22 cellular contexts compared by ENCODE assay signal in the genomic region with DNA sequence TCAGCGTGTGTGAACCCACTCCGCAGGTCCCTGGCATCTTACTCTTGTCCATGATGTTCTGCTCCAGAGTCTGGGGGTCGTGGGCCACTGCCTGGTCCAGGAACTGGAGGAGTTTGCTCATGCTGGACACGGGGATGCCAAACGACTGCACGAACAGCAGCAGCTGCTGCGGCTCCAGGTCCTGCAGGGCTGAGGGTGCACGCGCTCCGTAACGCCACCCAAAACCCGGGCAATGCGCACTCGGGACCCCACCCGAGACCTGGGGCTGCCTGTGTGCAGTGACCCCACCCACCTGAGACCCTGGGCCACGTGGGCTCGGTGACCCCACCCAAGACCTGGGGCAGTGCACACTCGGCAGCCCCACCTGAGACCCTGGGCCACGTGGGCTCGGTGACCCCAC. TPM values are rescaled to one million over a fixed set of nuclear protein-coding genes. Genes with fewer than 3 reads are reported as not detected.
A peak's percentile ranks its signal among the peaks of the same experiment; 100 is the strongest.
DNase-seq lines count a peak whose midpoint lies in the region; ATAC-seq, FAIRE-seq and TF ChIP-seq lines count a peak whose summit lies in the region.
"Had no signal": no experiment of that assay in that cellular context is flagged by ENCODE, and none has a peak within 500 bp of the region (broad histone marks: within the 10 kb centered on the region; RNA-seq: fewer than 3 reads in every experiment).

No MANE protein-coding gene starts in this region.

- H3K14ac ChIP-seq in neuronal stem cell (ENCODE audit: low read length), result peak overlapping the region; percentile 38

- DNase-seq in HepG2 (ENCODE audit: low spot score), result no peak
- no peak for DNase-seq in right lobe of liver
- no peak for DNase-seq in neuronal stem cell (ENCODE audit: low spot score)
- DNase-seq in activated CD4-positive, alpha-beta T cell treated with anti-CD3 and anti-CD28 coated beads for 36 hours, result no peak
- no peak for DNase-seq in NOMO-1 (lab: John Stamatoyannopoulos, UW; ENCODE audit: unreplicated experiment in 2 of 2)
- DNase-seq: Caco-2; CD4-positive, CD25-positive, alpha-beta regulatory T cell; CD8-positive, alpha-beta T cell; DMS 273 treated with DMSO at 0.1 percent for 48 hours; DMS79; EL; GDM1; HFFc6 had no signal

- H3K9me3 ChIP-seq in HepG2 (ENCODE audit: low read length) (no peaks in the 10 kb centered on the region), right lobe of liver (no peaks in the 10 kb centered on the region), neuronal stem cell (replicated peaks in 1 of 2; ENCODE audit: control insufficient read depth in 2 of 2, insufficient read depth in 1 of 2, low read depth in 1 of 2, low read length in 2 of 2) (no peaks in the 10 kb centered on the region)
- H3K9me3 ChIP-seq: BLaER1, Caco-2, HAP-1 had no signal

- peaks cover 22 to 23% of the 10 kb centered on the region in 2 experiments; a peak in 4 of 5 replicates for H3K36me3 ChIP-seq in HepG2 (replicated peaks in 1 of 2; ENCODE audit: control insufficient read depth in 1 of 2, insufficient read depth in 2 of 2, low read length in 2 of 2)
- H3K36me3 ChIP-seq in right lobe of liver, result peaks cover 0 to 50% (median 8%) of the 10 kb centered on the region in 4 donors
- peaks cover 47 to 94% of the 10 kb centered on the region in 2 donors for H3K36me3 ChIP-seq in neuronal stem cell (replicated peaks in 1 of 2; ENCODE audit: control insufficient read depth in 2 of 2, insufficient read depth in 2 of 2, low read length in 2 of 2)

- H3K4me2 ChIP-seq in HepG2 (ENCODE audit: low read depth, low read length), result no peak overlapping the region
- H3K4me2 ChIP-seq in neuronal stem cell (ENCODE audit: insufficient read depth, low read length, poor library complexity, severe bottlenecking), result no peak overlapping the region
- H3K4me2 ChIP-seq: BLaER1, GM23338 had no signal

- no peak for TF ChIP-seq CTCF in HepG2 (CRISPR knock-in tag; IDR thresholded peaks at IDR 0.05)
- TF ChIP-seq CTCF in right lobe of liver (IDR thresholded peaks at IDR 0.05), result no peak

- no peaks in the 10 kb centered on the region for H3K27me3 Mint-ChIP-seq in activated CD4-positive, alpha-beta T cell treated with anti-CD3 and anti-CD28 coated beads for 36 hours
- H3K27me3 Mint-ChIP-seq: B cell; CD4-positive, CD25-positive, alpha-beta regulatory T cell had no signal

- POLR2A ChIA-PET in HepG2 (lab: Yijun Ruan, JAX), result no interaction called here
- POLR2A ChIA-PET in activated CD4-positive, alpha-beta T cell treated with anti-CD3 and anti-CD28 coated beads for 36 hours (lab: Charles Lee), result no interaction called here

- no peak overlapping the region for H4K91ac ChIP-seq in neuronal stem cell (ENCODE audit: low read depth, low read length, poor library complexity)

- no peak overlapping the region for H3K23ac ChIP-seq in neuronal stem cell (ENCODE audit: low read depth, low read length, poor library complexity)

- H3K27me3 ChIP-seq in HepG2 (ENCODE audit: control insufficient read depth in 1 of 2, insufficient read depth in 2 of 2, low read length in 2 of 2) (no peaks in the 10 kb centered on the region), right lobe of liver (no peaks in the 10 kb centered on the region), neuronal stem cell (ENCODE audit: control insufficient read depth in 3 of 3, insufficient read depth in 3 of 3, low read depth in 1 of 3, low read length in 3 of 3) (no peaks in the 10 kb centered on the region)
- H3K27me3 ChIP-seq: BLaER1 had no signal

- H3K79me2 ChIP-seq in HepG2 (ENCODE audit: insufficient read depth, low read length), result no peaks in the 10 kb centered on the region

- FAIRE-seq in HepG2 (lab: Jason Lieb, UNC), result no peak
- FAIRE-seq: A204.1, GM12878, H54 had no signal

- no peak overlapping the region for H2AK5ac ChIP-seq in neuronal stem cell (ENCODE audit: low read depth, low read length)

- H4K8ac ChIP-seq in neuronal stem cell (ENCODE audit: low read depth, low read length), result no peak overlapping the region

- H2BK15ac ChIP-seq in neuronal stem cell (ENCODE audit: low read length), result no peak overlapping the region

- CTCF ChIA-PET in HepG2 (lab: Yijun Ruan, JAX; ENCODE audit: low intra/inter-chr PET ratio, low total read pairs), result no interaction called here
- CTCF ChIA-PET in activated CD4-positive, alpha-beta T cell treated with anti-CD3 and anti-CD28 coated beads for 36 hours (lab: Charles Lee), result no interaction called here

- H3K4me1 ChIP-seq in HepG2 (ENCODE audit: insufficient read depth, low read length) (no peaks in the 10 kb centered on the region), right lobe of liver (no peaks in the 10 kb centered on the region), neuronal stem cell (ENCODE audit: control insufficient read depth in 2 of 2, insufficient read depth in 1 of 2, low read depth in 1 of 2, low read length in 2 of 2) (no peaks in the 10 kb centered on the region)
- H3K4me1 ChIP-seq: BLaER1, Caco-2, HAP-1 had no signal

- no peak overlapping the region for H3K27ac ChIP-seq in HepG2 (ENCODE audit: extremely low read length, insufficient read depth, low read length)
- H3K27ac ChIP-seq in right lobe of liver, result no peak overlapping the region
- no peak overlapping the region for H3K27ac ChIP-seq in neuronal stem cell (replicated peaks; ENCODE audit: low read length)
- H3K27ac ChIP-seq: 22Rv1, BLaER1, C4-2B had no signal

- H3K4me3 Mint-ChIP-seq in activated CD4-positive, alpha-beta T cell treated with anti-CD3 and anti-CD28 coated beads for 36 hours, result no peak overlapping the region
- H3K4me3 Mint-ChIP-seq: B cell; CD8-positive, alpha-beta T cell; GM23338; HFFc6 had no signal

- ATAC-seq in HepG2, result no peak
- ATAC-seq in right lobe of liver, result no peak
- ATAC-seq in activated CD4-positive, alpha-beta T cell treated with anti-CD3 and anti-CD28 coated beads for 36 hours, result no peak
- ATAC-seq: CD8-positive, alpha-beta T cell; GM12878 had no signal

- in situ Hi-C loops in HepG2 (cut with HindIII; ENCODE audit: extremely low pct_ligation_motif_present, low pct_unique_long_range_greater_than_20kb), result no loop called here

- H3K4me1 Mint-ChIP-seq in activated CD4-positive, alpha-beta T cell treated with anti-CD3 and anti-CD28 coated beads for 36 hours, result no peaks in the 10 kb centered on the region
- H3K4me1 Mint-ChIP-seq: B cell; CD4-positive, CD25-positive, alpha-beta regulatory T cell; GM23338 had no signal

- H4K20me1 ChIP-seq in HepG2 (ENCODE audit: insufficient read depth, low read length), result no peaks in the 10 kb centered on the region

- H2BK12ac ChIP-seq in neuronal stem cell (ENCODE audit: low read length), result no peak overlapping the region

- TF ChIP-seq RAD21 in HepG2 (CRISPR knock-in tag; IDR thresholded peaks at IDR 0.05), result no peak

- TF ChIP-seq POLR2A in HepG2 (IDR thresholded peaks at IDR 0.05; ENCODE audit: insufficient read depth in 1 of 2, low read depth in 2 of 2, low read length in 2 of 2) (no peak), right lobe of liver (IDR thresholded peaks at IDR 0.05) (no peak)

- H3K4me3 ChIP-seq in HepG2 (replicated peaks in 1 of 3; ENCODE audit: insufficient read depth in 1 of 3, low read depth in 2 of 3, low read length in 3 of 3) (no peak overlapping the region), right lobe of liver (no peak overlapping the region), neuronal stem cell (ENCODE audit: low read length in 2 of 2) (no peak overlapping the region)
- H3K4me3 ChIP-seq: BLaER1, GM12878, GM23338, HAP-1 had no signal

- no peak overlapping the region for H3K18ac ChIP-seq in neuronal stem cell (ENCODE audit: low read length)

- peaks cover 4% of the 10 kb centered on the region for H3K79me1 ChIP-seq in neuronal stem cell (ENCODE audit: low read depth, low read length)

- 93% methylated on average over 6 of the region's 20 CpGs for WGBS in HepG2 (ENCODE audit: low lambda C conversion rate)
- no CpG with 5 or more reads among the region's 20 CpGs for WGBS in right lobe of liver (ENCODE audit: insufficient coverage, low coverage, low lambda C conversion rate, missing lambda C conversion rate)
- no CpG with 5 or more reads among the region's 20 CpGs for WGBS in neuronal stem cell (ENCODE audit: extremely low coverage in 2 of 2, insufficient read length in 2 of 2, insufficient replicate concordance in 1 of 2), 2 donors

- no peak overlapping the region for H2BK5ac ChIP-seq in neuronal stem cell (ENCODE audit: low read length)

- intact Hi-C loops in HepG2 (cut with micrococcal nuclease; ENCODE audit: unreplicated experiment), result no loop called here
- intact Hi-C loops in right lobe of liver (cut with DNase I), result no loop called here
- intact Hi-C loops in activated CD4-positive, alpha-beta T cell treated with anti-CD3 and anti-CD28 coated beads for 36 hours (cut with DNase I, micrococcal nuclease), result no loop called here

- H3K27ac Mint-ChIP-seq in activated CD4-positive, alpha-beta T cell treated with anti-CD3 and anti-CD28 coated beads for 36 hours, result no peak overlapping the region
- H3K27ac Mint-ChIP-seq: B cell; CD4-positive, CD25-positive, alpha-beta regulatory T cell; CD8-positive, alpha-beta T cell; GM23338; HFFc6 had no signal

- no peak overlapping the region for H2BK120ac ChIP-seq in neuronal stem cell (ENCODE audit: low read depth, low read length)

- H2AFZ ChIP-seq in HepG2 (ENCODE audit: low read length) (no peak overlapping the region), neuronal stem cell (ENCODE audit: low read length) (no peak overlapping the region)
- H2AFZ ChIP-seq: GM23338 had no signal

- TF ChIP-seq EP300 in HepG2 (IDR thresholded peaks at IDR 0.05; ENCODE audit: low read depth in 2 of 2, low read length in 2 of 2) (no peak), HepG2 (CRISPR knock-in tag; IDR thresholded peaks at IDR 0.05; ENCODE audit: borderline replicate concordance) (no peak)

- H3K36me3 Mint-ChIP-seq in activated CD4-positive, alpha-beta T cell treated with anti-CD3 and anti-CD28 coated beads for 36 hours (ENCODE audit: low read depth), result peaks cover 9% of the 10 kb centered on the region

- no peak overlapping the region for H3K9ac ChIP-seq in HepG2 (ENCODE audit: insufficient read depth, low read depth, low read length)
- no peak overlapping the region for H3K9ac ChIP-seq in neuronal stem cell (ENCODE audit: low read depth, low read length, poor library complexity)
- H3K9ac ChIP-seq: BLaER1 had no signal

- no TSS peak for BruUV-seq in HepG2 (replicated peaks; lab: Mats Ljungman, UMichigan)

- H3K4ac ChIP-seq in neuronal stem cell (ENCODE audit: low read length), result no peak overlapping the region

- H3K9me3 Mint-ChIP-seq in activated CD4-positive, alpha-beta T cell treated with anti-CD3 and anti-CD28 coated beads for 36 hours (ENCODE audit: low read depth), result no peaks in the 10 kb centered on the region
- H3K9me3 Mint-ChIP-seq: CD4-positive, CD25-positive, alpha-beta regulatory T cell; CD8-positive, alpha-beta T cell; GM23338; HFFc6 had no signal

RNA-seq across cellular contexts. Expression of a gene that starts 22.0 kb away (rescaled TPM):
- total RNA-seq in HepG2 (2016; rRNA removed; fragmentation: Illumina TruSeq; extraction: Trizol) (1.8 and 5.8 TPM in 2 replicates), right lobe of liver (10 to 100 TPM in 5 of 6 experiments, 1 to 10 TPM in 1; 8.2 to 23.8 (median 13.6) TPM)
- 5.5 and 6.3 TPM in 2 replicates for total RNA-seq in HepG2 (2016; cell fraction: cytosol; rRNA removed; fragmentation: Illumina TruSeq; extraction: Trizol; ENCODE audit: low read depth)
- total RNA-seq in HepG2 (2016; cell fraction: insoluble cytoplasmic fraction; rRNA removed; fragmentation: Illumina TruSeq; extraction: Trizol), result 2.1 and 6.3 TPM in 2 replicates
- 2.9 and 3.0 TPM in 2 replicates for total RNA-seq in HepG2 (2016; cell fraction: membrane; rRNA removed; fragmentation: Illumina TruSeq; extraction: Trizol)
- 7.9 and 10.2 TPM in 2 replicates for total RNA-seq in HepG2 (2016; cell fraction: nucleus; rRNA removed; fragmentation: Illumina TruSeq; extraction: Trizol)
- polyA plus RNA-seq in HepG2 (2011; rRNA removed), result 12.4 and 15.0 TPM in 2 replicates
- 2.3 and 4.4 TPM in 2 replicates for polyA plus RNA-seq in HepG2 (2011; cell fraction: cytosol; rRNA removed)
- polyA plus RNA-seq in HepG2 (2011; cell fraction: nucleus; rRNA removed), result 231 and 294 TPM in 2 replicates
- polyA plus RNA-seq in HepG2 (2012), result 5.9 and 10.1 TPM in 2 replicates
- polyA plus RNA-seq in HepG2 (2016; cell fraction: cytosol; fragmentation: Illumina TruSeq; extraction: Trizol; ENCODE audit: low read depth), result 1.1 and 1.7 TPM in 2 replicates
- polyA plus RNA-seq in HepG2 (2016; cell fraction: insoluble cytoplasmic fraction; fragmentation: Illumina TruSeq; extraction: Trizol; ENCODE audit: low read depth), result 1.9 and 2.3 TPM in 2 replicates
- polyA plus RNA-seq in HepG2 (2016; cell fraction: membrane; fragmentation: Illumina TruSeq; extraction: Trizol; ENCODE audit: low read depth), result 1.3 and 1.7 TPM in 2 replicates
- polyA plus RNA-seq in HepG2 (2016; cell fraction: nucleus; fragmentation: Illumina TruSeq; extraction: Trizol; ENCODE audit: insufficient read depth, low read depth), result 32.1 and 32.9 TPM in 2 replicates
- polyA minus RNA-seq in HepG2 (2011; rRNA and poly(A)+ RNA removed; ENCODE audit: low replicate concordance), result 17.6 and 22.4 TPM in 2 replicates
- 2.2 and 2.5 TPM in 2 replicates for polyA minus RNA-seq in HepG2 (2011; cell fraction: cytosol; rRNA and poly(A)+ RNA removed)
- polyA minus RNA-seq in HepG2 (2011; cell fraction: nucleus; rRNA and poly(A)+ RNA removed), result 26.2 and 30.8 TPM in 2 replicates
- polyA plus RNA-seq in neuronal stem cell (2013, experiment 1 of 2), result 9.4 TPM
- 10.1 TPM for polyA plus RNA-seq in neuronal stem cell (2013, experiment 2 of 2)
- total RNA-seq in activated CD4-positive, alpha-beta T cell treated with anti-CD3 and anti-CD28 coated beads for 36 hours, result 1 to 10 TPM; 1.9 to 2.7 TPM

RNA-seq across cellular contexts. Expression of a gene that starts 22.9 kb away (rescaled TPM):
- total RNA-seq in HepG2 (2016; rRNA removed; fragmentation: Illumina TruSeq; extraction: Trizol) (17.3 and 29.0 TPM in 2 replicates), right lobe of liver (10 to 100 TPM; 30.1 to 49.6 (median 41.2) TPM)
- total RNA-seq in HepG2 (2016; cell fraction: cytosol; rRNA removed; fragmentation: Illumina TruSeq; extraction: Trizol; ENCODE audit: low read depth), result 5.1 and 5.5 TPM in 2 replicates
- 10.4 and 29.7 TPM in 2 replicates for total RNA-seq in HepG2 (2016; cell fraction: insoluble cytoplasmic fraction; rRNA removed; fragmentation: Illumina TruSeq; extraction: Trizol)
- total RNA-seq in HepG2 (2016; cell fraction: membrane; rRNA removed; fragmentation: Illumina TruSeq; extraction: Trizol), result 7.6 and 9.1 TPM in 2 replicates
- 41.5 and 48.7 TPM in 2 replicates for total RNA-seq in HepG2 (2016; cell fraction: nucleus; rRNA removed; fragmentation: Illumina TruSeq; extraction: Trizol)
- polyA plus RNA-seq in HepG2 (2011; rRNA removed), result 13.7 and 18.2 TPM in 2 replicates
- 13.7 and 18.1 TPM in 2 replicates for polyA plus RNA-seq in HepG2 (2011; cell fraction: cytosol; rRNA removed)
- 167 and 254 TPM in 2 replicates for polyA plus RNA-seq in HepG2 (2011; cell fraction: nucleus; rRNA removed)
- polyA plus RNA-seq in HepG2 (2012), result 20.5 and 22.5 TPM in 2 replicates
- 3.9 and 4.3 TPM in 2 replicates for polyA plus RNA-seq in HepG2 (2016; cell fraction: cytosol; fragmentation: Illumina TruSeq; extraction: Trizol; ENCODE audit: low read depth)
- 11.9 and 26.2 TPM in 2 replicates for polyA plus RNA-seq in HepG2 (2016; cell fraction: insoluble cytoplasmic fraction; fragmentation: Illumina TruSeq; extraction: Trizol; ENCODE audit: low read depth)
- polyA plus RNA-seq in HepG2 (2016; cell fraction: membrane; fragmentation: Illumina TruSeq; extraction: Trizol; ENCODE audit: low read depth), result 6.0 and 6.1 TPM in 2 replicates
- polyA plus RNA-seq in HepG2 (2016; cell fraction: nucleus; fragmentation: Illumina TruSeq; extraction: Trizol; ENCODE audit: insufficient read depth, low read depth), result 118 and 123 TPM in 2 replicates
- 33.5 and 55.8 TPM in 2 replicates for polyA minus RNA-seq in HepG2 (2011; rRNA and poly(A)+ RNA removed; ENCODE audit: low replicate concordance)
- polyA minus RNA-seq in HepG2 (2011; cell fraction: cytosol; rRNA and poly(A)+ RNA removed), result 18.4 and 23.7 TPM in 2 replicates
- polyA minus RNA-seq in HepG2 (2011; cell fraction: nucleus; rRNA and poly(A)+ RNA removed), result 25.5 and 29.1 TPM in 2 replicates
- 25.3 TPM for polyA plus RNA-seq in neuronal stem cell (2013, experiment 1 of 2)
- polyA plus RNA-seq in neuronal stem cell (2013, experiment 2 of 2), result 24.4 TPM
- 10 to 100 TPM; 78.1 to 81.7 TPM for total RNA-seq in activated CD4-positive, alpha-beta T cell treated with anti-CD3 and anti-CD28 coated beads for 36 hours

RNA-seq across cellular contexts. Expression of a gene that starts 49.2 kb away (rescaled TPM):
- total RNA-seq in HepG2 (2016; rRNA removed; fragmentation: Illumina TruSeq; extraction: Trizol), result 9.2 and 10.4 TPM in 2 replicates
- 1.4 and 1.5 TPM in 2 replicates for total RNA-seq in HepG2 (2016; cell fraction: cytosol; rRNA removed; fragmentation: Illumina TruSeq; extraction: Trizol; ENCODE audit: low read depth)
- total RNA-seq in HepG2 (2016; cell fraction: insoluble cytoplasmic fraction; rRNA removed; fragmentation: Illumina TruSeq; extraction: Trizol), result 8.1 and 11.1 TPM in 2 replicates
- total RNA-seq in HepG2 (2016; cell fraction: membrane; rRNA removed; fragmentation: Illumina TruSeq; extraction: Trizol), result 4.0 and 4.6 TPM in 2 replicates
- 6.5 TPM in 2 replicates for total RNA-seq in HepG2 (2016; cell fraction: nucleus; rRNA removed; fragmentation: Illumina TruSeq; extraction: Trizol)
- 7.3 and 13.8 TPM in 2 replicates for polyA plus RNA-seq in HepG2 (2011; rRNA removed)
- polyA plus RNA-seq in HepG2 (2011; cell fraction: cytosol; rRNA removed), result 6.2 and 7.3 TPM in 2 replicates
- 63.2 and 72.7 TPM in 2 replicates for polyA plus RNA-seq in HepG2 (2011; cell fraction: nucleus; rRNA removed)
- polyA plus RNA-seq in HepG2 (2012), result 15.2 and 31.6 TPM in 2 replicates
- polyA plus RNA-seq in HepG2 (2016; cell fraction: cytosol; fragmentation: Illumina TruSeq; extraction: Trizol; ENCODE audit: low read depth), result 0.54 and 0.61 TPM in 2 replicates
- polyA plus RNA-seq in HepG2 (2016; cell fraction: insoluble cytoplasmic fraction; fragmentation: Illumina TruSeq; extraction: Trizol; ENCODE audit: low read depth), result 6.5 and 8.2 TPM in 2 replicates
- polyA plus RNA-seq in HepG2 (2016; cell fraction: membrane; fragmentation: Illumina TruSeq; extraction: Trizol; ENCODE audit: low read depth), result 1.9 TPM in 2 replicates
- 19.6 and 20.9 TPM in 2 replicates for polyA plus RNA-seq in HepG2 (2016; cell fraction: nucleus; fragmentation: Illumina TruSeq; extraction: Trizol; ENCODE audit: insufficient read depth, low read depth)
- polyA minus RNA-seq in HepG2 (2011; rRNA and poly(A)+ RNA removed; ENCODE audit: low replicate concordance), result 11.1 and 17.4 TPM in 2 replicates
- 12.7 and 12.8 TPM in 2 replicates for polyA minus RNA-seq in HepG2 (2011; cell fraction: cytosol; rRNA and poly(A)+ RNA removed)
- polyA minus RNA-seq in HepG2 (2011; cell fraction: nucleus; rRNA and poly(A)+ RNA removed), result 10.8 and 12.7 TPM in 2 replicates
- total RNA-seq in right lobe of liver, result 10 to 100 TPM in 4 of 6 experiments, 1 to 10 TPM in 2; 6.9 to 29.7 (median 13.1) TPM
- 4.4 TPM for polyA plus RNA-seq in neuronal stem cell (2013, experiment 1 of 2)
- polyA plus RNA-seq in neuronal stem cell (2013, experiment 2 of 2), result 4.1 TPM
- 10 to 100 TPM; 28.7 to 33.1 TPM for total RNA-seq in activated CD4-positive, alpha-beta T cell treated with anti-CD3 and anti-CD28 coated beads for 36 hours
